Comparison of ENCODE assay signal across 8 cellular contexts in genomic region chr15:45795487-45796069, GRCh38.
DNase-seq lines count a peak whose midpoint lies in the region; ATAC-seq and TF ChIP-seq lines count a peak whose summit lies in the region.

No MANE protein-coding gene starts in this region.

- peak; percentile 80 for TF ChIP-seq CTCF in 22Rv1 (IDR thresholded peaks at IDR 0.05)
- TF ChIP-seq CTCF in GM12864 (IDR thresholded peaks at IDR 0.05; ENCODE audit: low read depth, low read length, missing control alignments), result peak; percentile 56
- peak; percentile 69 for TF ChIP-seq CTCF in NB4 (IDR thresholded peaks at IDR 0.05; ENCODE audit: low read depth, low read length)
- TF ChIP-seq CTCF in foreskin keratinocyte (conservative IDR thresholded peaks at IDR 0.05), result peak; percentile 92

- peaks cover 4% of the 10 kb centered on the region for H3K27me3 ChIP-seq in foreskin keratinocyte

- no peak overlapping the region for H3K27ac ChIP-seq in 22Rv1
- H3K27ac ChIP-seq in foreskin keratinocyte, result no peak overlapping the region

- TF ChIP-seq POLR2A in NB4 (IDR thresholded peaks at IDR 0.05; ENCODE audit: extremely low read depth, insufficient read length), result no peak

- DNase-seq in GM12864 (ENCODE audit: low read depth) (peak; percentile 10), NB4 (ENCODE audit: low read depth) (peak; percentile 67), SHP77 treated with DMSO at 0.1 percent for 48 hours (lab: John Stamatoyannopoulos, UW) (peak; percentile 76), foreskin keratinocyte (peak in 1 of 2 donors; percentile 60), retina (peak; percentile 62)

- no peaks in the 10 kb centered on the region for H3K4me1 ChIP-seq in foreskin keratinocyte

- ATAC-seq in foreskin keratinocyte (peak; percentile 80), HG02938 (IDR thresholded peaks at IDR 0.05; ENCODE audit: unreplicated experiment) (no peak), HG03571 (IDR thresholded peaks at IDR 0.05; ENCODE audit: unreplicated experiment) (no peak)

- H3K4me3 ChIP-seq in GM12864 (ENCODE audit: low read depth, low read length) (no peak overlapping the region), NB4 (ENCODE audit: low read depth, low read length) (no peak overlapping the region)
